30 cellular contexts compared by ENCODE assay signal in the genomic region with DNA sequence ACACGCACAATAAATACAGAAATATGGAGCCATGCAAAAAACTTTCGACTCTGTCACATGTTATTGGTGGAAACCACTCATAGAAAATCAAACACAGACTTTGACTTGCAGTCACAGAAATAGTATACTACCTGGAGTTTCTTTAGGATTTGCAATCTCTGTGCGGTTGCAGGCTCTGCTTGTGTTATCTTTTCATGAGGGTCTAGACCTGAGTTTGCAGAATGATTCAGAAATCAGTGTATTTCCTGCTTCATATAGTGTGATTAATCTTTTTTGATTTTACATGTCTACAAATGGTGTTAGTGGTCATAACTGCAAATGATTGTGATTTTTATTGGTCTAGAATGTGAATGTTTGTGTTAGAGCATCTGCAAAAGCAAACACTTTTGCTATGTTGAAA.
"Had no signal": no experiment of that assay in that cellular context is flagged by ENCODE, and none has a peak within 500 bp of the region (broad histone marks: within the 10 kb centered on the region; RNA-seq: fewer than 3 reads in every experiment).

No MANE protein-coding gene starts in this region.

- H3K27ac Mint-ChIP-seq: activated naive CD4-positive, alpha-beta T cell treated with anti-CD3 and anti-CD28 coated beads for 36 hours; activated naive CD8-positive, alpha-beta T cell treated with anti-CD3 and anti-CD28 coated beads for 36 hours; brain; endodermal cell; naive B cell; nephron progenitor cell; T-helper 17 cell had no signal

- H3K4me3 Mint-ChIP-seq: activated naive CD4-positive, alpha-beta T cell treated with anti-CD3 and anti-CD28 coated beads for 36 hours; activated naive CD8-positive, alpha-beta T cell treated with anti-CD3 and anti-CD28 coated beads for 36 hours; brain; endodermal cell; naive B cell; nephron progenitor cell; T-helper 17 cell had no signal

- H3K4me1 Mint-ChIP-seq: activated naive CD8-positive, alpha-beta T cell treated with anti-CD3 and anti-CD28 coated beads for 36 hours; endodermal cell; naive B cell; T-helper 17 cell had no signal

- H3K9me3 Mint-ChIP-seq: activated naive CD4-positive, alpha-beta T cell treated with anti-CD3 and anti-CD28 coated beads for 36 hours; activated naive CD8-positive, alpha-beta T cell treated with anti-CD3 and anti-CD28 coated beads for 36 hours; endodermal cell; nephron progenitor cell had no signal

- H3K27ac ChIP-seq: adrenal gland, gastrocnemius medialis, hepatocyte, parathyroid adenoma, psoas muscle, right atrium auricular region, suprapubic skin, tibial artery, upper lobe of right lung, WERI-Rb-1 had no signal

- H3K27me3 Mint-ChIP-seq: activated naive CD8-positive, alpha-beta T cell treated with anti-CD3 and anti-CD28 coated beads for 36 hours; brain; naive B cell; T-helper 17 cell had no signal

- H3K4me3 ChIP-seq: adrenal gland, gastrocnemius medialis, hepatocyte, psoas muscle, right atrium auricular region, suprapubic skin, tibial artery, upper lobe of right lung had no signal

- H3K4me1 ChIP-seq: adrenal gland, psoas muscle, suprapubic skin, tibial artery, upper lobe of right lung had no signal

- H3K36me3 ChIP-seq: adrenal gland, gastrocnemius medialis, right atrium auricular region, suprapubic skin, tibial artery, upper lobe of right lung, WERI-Rb-1 had no signal

- H3K36me3 Mint-ChIP-seq: activated naive CD8-positive, alpha-beta T cell treated with anti-CD3 and anti-CD28 coated beads for 36 hours; brain; naive B cell had no signal

- H3K9ac ChIP-seq: parathyroid adenoma had no signal

- H2AFZ ChIP-seq: hepatocyte, parathyroid adenoma had no signal

- H3K9me3 ChIP-seq: adrenal gland, gastrocnemius medialis, psoas muscle, right atrium auricular region, suprapubic skin, tibial artery, upper lobe of right lung had no signal

- DNase-seq: activated CD4-positive, alpha-beta T cell treated with anti-CD3 and anti-CD28 coated beads for 48 hours; activated CD4-positive, alpha-beta T cell treated with anti-CD3 and anti-CD28 coated beads, Interleukin-2, amount 50 U/mL, for 48 hours; activated CD8-positive, alpha-beta memory T cell treated with anti-CD3 and anti-CD28 coated beads for 24 hours; activated effector memory CD4-positive, alpha-beta T cell treated with anti-CD3 and anti-CD28 coated beads, Interleukin-2, amount 50 U/mL, for 16 hours; activated naive CD4-positive, alpha-beta T cell treated with anti-CD3 and anti-CD28 coated beads for 36 hours; activated naive CD8-positive, alpha-beta T cell treated with anti-CD3 and anti-CD28 coated beads for 36 hours; adrenal gland; aorta; caudate nucleus; endodermal cell; gastrocnemius medialis; glutamatergic neuron; left cardiac atrium; left ventricle myocardium superior; naive B cell; nephron progenitor cell; psoas muscle; stimulated activated CD4-positive, alpha-beta T cell treated with anti-CD3 and anti-CD28 coated beads, Interleukin-15, amount 100 ng/mL, for 24 hours; stimulated activated naive CD4-positive, alpha-beta T cell; T-helper 17 cell; T1000; tibial artery; upper lobe of right lung; WERI-Rb-1 had no signal

- ATAC-seq: activated CD4-positive, CD25-positive, alpha-beta regulatory T cell treated with anti-CD3 and anti-CD28 coated beads, Interleukin-2, amount 50 U/mL, for 24 hours; gastrocnemius medialis; left cardiac atrium; left ventricle myocardium superior; psoas muscle; T-helper 17 cell; upper lobe of right lung had no signal

- H3K4me2 ChIP-seq: hepatocyte had no signal

- H3K79me2 ChIP-seq: hepatocyte had no signal

- H3K27me3 ChIP-seq: adrenal gland, gastrocnemius medialis, hepatocyte, right atrium auricular region, suprapubic skin, tibial artery, upper lobe of right lung had no signal
